In the genomic region with DNA sequence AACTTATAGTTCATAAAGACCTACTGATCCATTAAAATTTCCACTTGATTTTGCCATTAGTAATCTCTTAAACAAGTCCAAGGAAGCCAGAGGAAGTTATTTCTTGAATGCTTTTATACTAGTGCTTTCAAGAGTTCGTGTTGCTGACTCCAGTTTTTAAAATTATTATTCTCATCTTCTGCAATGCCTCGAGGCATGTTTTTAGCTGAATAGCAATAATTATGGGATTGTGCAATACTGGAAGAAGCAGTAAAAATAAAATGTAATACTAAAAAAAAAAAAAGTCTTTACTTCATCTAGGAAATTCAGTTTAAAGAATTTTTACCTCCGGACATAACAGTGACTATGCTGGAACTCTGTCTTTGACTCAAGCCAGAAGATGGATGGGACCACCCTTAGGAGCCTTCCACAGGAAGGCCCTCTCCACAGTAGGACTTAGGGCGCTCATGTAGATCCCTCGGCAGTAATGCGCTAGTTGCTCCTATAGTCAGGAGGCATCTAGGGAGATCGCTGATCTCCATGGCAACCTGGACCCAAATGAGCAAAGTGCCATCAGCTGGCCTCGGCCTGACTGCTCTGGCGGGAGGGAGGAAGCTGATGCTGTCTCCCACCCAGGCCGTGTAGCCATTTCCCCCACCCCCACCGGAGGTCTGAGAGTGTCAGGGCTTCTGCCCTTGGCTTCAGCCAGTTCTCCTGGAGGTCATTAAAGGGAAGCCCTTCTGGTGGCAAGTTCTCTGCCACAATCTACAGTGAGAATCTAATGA, we compare ENCODE assay signal across 11 cellular contexts. TPM values are rescaled to one million over a fixed set of nuclear protein-coding genes. Genes with fewer than 3 reads are reported as not detected.
A peak's percentile ranks its signal among the peaks of the same experiment; 100 is the strongest.
DNase-seq lines count a peak whose midpoint lies in the region; ATAC-seq and TF ChIP-seq lines count a peak whose summit lies in the region.
"Had no signal": no experiment of that assay in that cellular context is flagged by ENCODE, and none has a peak within 500 bp of the region (broad histone marks: within the 10 kb centered on the region; RNA-seq: fewer than 3 reads in every experiment).

No MANE protein-coding gene starts in this region.

- H3K36me3 ChIP-seq in muscle layer of duodenum (ENCODE audit: control insufficient read depth in 1 of 2, insufficient read depth in 2 of 2, low read length in 2 of 2) (no peaks in the 10 kb centered on the region), upper lobe of left lung (no peaks in the 10 kb centered on the region)

- H3K27ac Mint-ChIP-seq in dendritic cell treated with granulocyte-macrophage colony-stimulating factor and Interleukin-4, amounts not matched to agents 40 ng/mL and 50 ng/mL, for 4 days, result peak overlapping the region; percentile 88
- H3K27ac Mint-ChIP-seq: activated CD8-positive, alpha-beta T cell treated with anti-CD3 and anti-CD28 coated beads, Interleukin-2, amount 10 ng/mL, durations not matched to agents 7 days and 5 days; CD8-positive, alpha-beta memory T cell had no signal

- H3K4me1 ChIP-seq in muscle layer of duodenum (ENCODE audit: control insufficient read depth in 1 of 2, insufficient read depth in 2 of 2, low read length in 2 of 2) (peaks cover 16 to 46% of the 10 kb centered on the region in 2 donors), upper lobe of left lung (peaks cover 19 to 46% (median 24%) of the 10 kb centered on the region in 4 donors)

- TF ChIP-seq POLR2A in upper lobe of left lung (IDR thresholded peaks at IDR 0.05), result no peak

- H3K27ac ChIP-seq in muscle layer of duodenum (ENCODE audit: low read length), result peak overlapping the region; percentile 72
- peak overlapping the region; percentile 44 to 80 (median 52) for H3K27ac ChIP-seq in upper lobe of left lung

- H3K27me3 ChIP-seq in muscle layer of duodenum (ENCODE audit: low read depth, low read length) (no peaks in the 10 kb centered on the region), upper lobe of left lung (no peaks in the 10 kb centered on the region)
- H3K27me3 ChIP-seq: dorsolateral prefrontal cortex had no signal

- H3K9me3 ChIP-seq in muscle layer of duodenum (ENCODE audit: control insufficient read depth in 1 of 2, low read length in 2 of 2), result no peaks in the 10 kb centered on the region
- no peaks in the 10 kb centered on the region for H3K9me3 ChIP-seq in upper lobe of left lung

- no peak for TF ChIP-seq EP300 in upper lobe of left lung (IDR thresholded peaks at IDR 0.05)

- peak overlapping the region; percentile 6 for H3K4me3 Mint-ChIP-seq in dendritic cell treated with granulocyte-macrophage colony-stimulating factor and Interleukin-4, amounts not matched to agents 40 ng/mL and 50 ng/mL, for 4 days
- H3K4me3 Mint-ChIP-seq: activated CD8-positive, alpha-beta T cell treated with anti-CD3 and anti-CD28 coated beads, Interleukin-2, amount 10 ng/mL, durations not matched to agents 7 days and 5 days; CD8-positive, alpha-beta memory T cell had no signal

- intact Hi-C loops in dendritic cell treated with granulocyte-macrophage colony-stimulating factor and Interleukin-4, amounts not matched to agents 40 ng/mL and 50 ng/mL, for 4 days (cut with micrococcal nuclease), result loop anchor here (2.0 kb wide), 1 partner anchor 54 kb away; no protein-coding TSS in a partner anchor

- peak in 1 of 2 donors; percentile 31 for ATAC-seq in upper lobe of left lung (ENCODE audit: low FRiP score in 2 of 2)
- ATAC-seq in GM21576 (IDR thresholded peaks at IDR 0.05; ENCODE audit: unreplicated experiment), result no peak
- no peak for ATAC-seq in HG02840 (IDR thresholded peaks at IDR 0.05; ENCODE audit: low FRiP score, unreplicated experiment)
- ATAC-seq: activated CD8-positive, alpha-beta T cell treated with anti-CD3 and anti-CD28 coated beads, Interleukin-2, amount 10 ng/mL, durations not matched to agents 7 days and 5 days had no signal

- WGBS in upper lobe of left lung, 2 donors, result 57 to 70% methylated on average over 6 to 11 of the region's 11 CpGs

- peaks cover 56% of the 10 kb centered on the region for H3K36me3 Mint-ChIP-seq in dendritic cell treated with granulocyte-macrophage colony-stimulating factor and Interleukin-4, amounts not matched to agents 40 ng/mL and 50 ng/mL, for 4 days (ENCODE audit: low read depth)
- H3K36me3 Mint-ChIP-seq: CD8-positive, alpha-beta memory T cell had no signal

- no peaks in the 10 kb centered on the region for H3K27me3 Mint-ChIP-seq in dendritic cell treated with granulocyte-macrophage colony-stimulating factor and Interleukin-4, amounts not matched to agents 40 ng/mL and 50 ng/mL, for 4 days
- H3K27me3 Mint-ChIP-seq: CD8-positive, alpha-beta memory T cell had no signal

- no peak overlapping the region for H3K4me3 ChIP-seq in muscle layer of duodenum (ENCODE audit: low read depth in 1 of 2, low read length in 2 of 2)
- no peak overlapping the region for H3K4me3 ChIP-seq in upper lobe of left lung
- H3K4me3 ChIP-seq: dorsolateral prefrontal cortex had no signal

- TF ChIP-seq CTCF in upper lobe of left lung (IDR thresholded peaks at IDR 0.05), result no peak

- H3K4me1 Mint-ChIP-seq in dendritic cell treated with granulocyte-macrophage colony-stimulating factor and Interleukin-4, amounts not matched to agents 40 ng/mL and 50 ng/mL, for 4 days (ENCODE audit: low read depth), result peaks cover 79% of the 10 kb centered on the region
- H3K4me1 Mint-ChIP-seq: CD8-positive, alpha-beta memory T cell had no signal

- H3K9me3 Mint-ChIP-seq in dendritic cell treated with granulocyte-macrophage colony-stimulating factor and Interleukin-4, amounts not matched to agents 40 ng/mL and 50 ng/mL, for 4 days, result peaks cover under 1% of the 10 kb centered on the region

- DNase-seq in MV-4-11 (lab: John Stamatoyannopoulos, UW), result peak; percentile 31
- no peak for DNase-seq in upper lobe of left lung
- DNase-seq in NCI-H146 treated with DMSO at 0.1 percent for 48 hours (lab: John Stamatoyannopoulos, UW; ENCODE audit: unreplicated experiment), result no peak
- DNase-seq: activated CD8-positive, alpha-beta T cell treated with anti-CD3 and anti-CD28 coated beads, Interleukin-2, amount 10 ng/mL, durations not matched to agents 7 days and 5 days; activated effector memory CD4-positive, alpha-beta T cell treated with Interleukin-2 at 50 U/mL for 16 hours; CD8-positive, alpha-beta memory T cell; dorsolateral prefrontal cortex had no signal

RNA-seq across cellular contexts. Expression of a gene that starts 56.7 kb away (rescaled TPM):
- total RNA-seq in upper lobe of left lung, result 100 to 1,000 TPM; 125 to 334 (median 213) TPM
